ENCODE assay signal across 18 cellular contexts in the genomic region with DNA sequence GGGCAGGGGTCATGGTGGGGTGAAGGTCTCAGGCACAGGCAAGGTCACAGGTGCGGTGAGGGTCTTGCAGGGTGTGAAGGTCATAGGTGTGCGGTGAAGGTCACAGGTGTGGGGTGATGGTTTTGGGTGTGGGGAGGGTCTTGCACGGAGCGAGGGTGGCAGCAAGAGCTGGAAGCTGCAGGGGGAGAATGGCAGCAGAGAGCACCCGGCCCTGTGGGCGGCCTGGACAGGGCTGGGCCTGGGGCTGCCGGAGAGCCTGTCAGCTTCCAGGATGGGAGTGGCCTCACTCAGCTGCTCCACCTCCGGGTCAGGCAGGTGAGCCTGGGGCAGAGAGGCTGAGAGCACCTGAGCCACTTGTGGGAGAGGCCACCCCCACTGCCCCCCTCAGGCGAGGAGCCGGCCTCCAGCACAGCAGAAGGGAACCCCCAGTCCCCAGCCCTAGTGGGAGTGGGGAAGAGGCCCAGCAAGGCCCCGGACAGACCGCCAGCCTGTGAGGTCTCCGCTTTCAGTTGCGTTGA. TPM values are rescaled to one million over a fixed set of nuclear protein-coding genes. Genes with fewer than 3 reads are reported as not detected.
A peak's percentile ranks its signal among the peaks of the same experiment; 100 is the strongest.
DNase-seq lines count a peak whose midpoint lies in the region; TF ChIP-seq lines count a peak whose summit lies in the region.
"Had no signal": no experiment of that assay in that cellular context is flagged by ENCODE, and none has a peak within 500 bp of the region (broad histone marks: within the 10 kb centered on the region; RNA-seq: fewer than 3 reads in every experiment).

No MANE protein-coding gene starts in this region.

- H3K27me3 ChIP-seq in BLaER1 treated with 17β-estradiol and CSF1 and Interleukin-3, amounts not matched to agents 10 nM and 100 nM = no peaks in the 10 kb centered on the region
- H3K27me3 ChIP-seq: brain microvascular endothelial cell, SJCRH30, testis had no signal

- peak overlapping the region in 2 of 11 experiments; percentile 28 to 30; a peak in 1 of 22 replicates for H3K9ac ChIP-seq in BLaER1 treated with 17β-estradiol and CSF1 and Interleukin-3, amounts not matched to agents 10 nM and 100 nM

- H3K27me3 Mint-ChIP-seq in chondrocyte (ENCODE audit: low read depth) (no peaks in the 10 kb centered on the region), mesothelial cell of epicardium (ENCODE audit: low read depth) (no peaks in the 10 kb centered on the region)
- H3K27me3 Mint-ChIP-seq: activated CD4-positive, alpha-beta T cell treated with anti-CD3 and anti-CD28 coated beads, Interleukin-2, amount 10 ng/mL, durations not matched to agents 24 days and 14 days; activated naive CD4-positive, alpha-beta T cell treated with anti-CD3 and anti-CD28 coated beads, Interleukin-2, amount 50 U/mL, for 24 hours had no signal

- H3K4me3 ChIP-seq in BLaER1 treated with 17β-estradiol and CSF1 and Interleukin-3, amounts not matched to agents 10 nM and 100 nM = no peak overlapping the region
- H3K4me3 ChIP-seq: SJCRH30, testis had no signal

- H3K4me1 Mint-ChIP-seq in chondrocyte (ENCODE audit: low read depth) = peaks cover 5% of the 10 kb centered on the region
- peaks cover 13% of the 10 kb centered on the region for H3K4me1 Mint-ChIP-seq in mesothelial cell of epicardium
- H3K4me1 Mint-ChIP-seq: activated naive CD4-positive, alpha-beta T cell treated with anti-CD3 and anti-CD28 coated beads, Interleukin-2, amount 50 U/mL, for 24 hours; neural crest cell had no signal

- H3K9me3 ChIP-seq in BLaER1 treated with 17β-estradiol and CSF1 and Interleukin-3, amounts not matched to agents 10 nM and 100 nM (replicated peaks in 1 of 11) = no peaks in the 10 kb centered on the region
- H3K9me3 ChIP-seq: SJCRH30, testis had no signal

- H3K4me1 ChIP-seq in BLaER1 treated with 17β-estradiol and CSF1 and Interleukin-3, amounts not matched to agents 10 nM and 100 nM = peaks cover 28 to 59% (median 43%) of the 10 kb centered on the region in 10 experiments
- H3K4me1 ChIP-seq: SJCRH30, testis had no signal

- H3K36me3 Mint-ChIP-seq in chondrocyte (ENCODE audit: low read depth) = no peaks in the 10 kb centered on the region
- H3K36me3 Mint-ChIP-seq in mesothelial cell of epicardium = no peaks in the 10 kb centered on the region
- H3K36me3 Mint-ChIP-seq: activated naive CD4-positive, alpha-beta T cell treated with anti-CD3 and anti-CD28 coated beads, Interleukin-2, amount 50 U/mL, for 24 hours had no signal

- H3K36me3 ChIP-seq in BLaER1 treated with 17β-estradiol and CSF1 and Interleukin-3, amounts not matched to agents 10 nM and 100 nM = peaks cover 0 to 9% (median 0%) of the 10 kb centered on the region in 11 experiments; a peak in 3 of 22 replicates
- H3K36me3 ChIP-seq: brain microvascular endothelial cell, SJCRH30 had no signal

- H3K4me3 Mint-ChIP-seq in chondrocyte (ENCODE audit: unreplicated experiment) = no peak overlapping the region
- no peak overlapping the region for H3K4me3 Mint-ChIP-seq in mesothelial cell of epicardium
- H3K4me3 Mint-ChIP-seq: activated CD4-positive, alpha-beta T cell treated with anti-CD3 and anti-CD28 coated beads, Interleukin-2, amount 10 ng/mL, durations not matched to agents 24 days and 14 days; activated naive CD4-positive, alpha-beta T cell treated with anti-CD3 and anti-CD28 coated beads, Interleukin-2, amount 50 U/mL, for 24 hours; neural crest cell had no signal

- H3K4me2 ChIP-seq in BLaER1 treated with 17β-estradiol and CSF1 and Interleukin-3, amounts not matched to agents 10 nM and 100 nM = peak overlapping the region in 10 of 11 experiments; percentile 42 to 72 (median 56); a peak in 14 of 22 replicates

- DNase-seq in DMS79 (lab: John Stamatoyannopoulos, UW) (peak; percentile 57), chondrocyte (ENCODE audit: low spot score) (peak; percentile 80), mesothelial cell of epicardium (ENCODE audit: low spot score in 2 of 2, unreplicated experiment in 2 of 2) (no peak), activated gamma-delta T cell (lab: John Stamatoyannopoulos, UW) (no peak), NCI-H345 treated with DMSO at 0.1 percent for 48 hours (lab: John Stamatoyannopoulos, UW; ENCODE audit: unreplicated experiment) (no peak), SKM-1 treated with dmso at 0.1 percent for 144 hours (lab: John Stamatoyannopoulos, UW; ENCODE audit: unreplicated experiment) (no peak)
- no peak for DNase-seq in activated CD4-positive, alpha-beta T cell treated with anti-CD3 and anti-CD28 coated beads for 1 hour
- DNase-seq: activated CD4-positive, alpha-beta T cell treated with anti-CD3 and anti-CD28 coated beads, Interleukin-2, amount 10 ng/mL, durations not matched to agents 24 days and 14 days; brain microvascular endothelial cell; DND-41; hippocampal formation; IMR-90; NCI-H446; SJCRH30; testis had no signal

- TF ChIP-seq CTCF in chondrocyte (IDR thresholded peaks at IDR 0.05) (no peak), mesothelial cell of epicardium (IDR thresholded peaks at IDR 0.05; ENCODE audit: unreplicated experiment) (no peak)

- H3K27ac Mint-ChIP-seq in chondrocyte (ENCODE audit: unreplicated experiment) (no peak overlapping the region), mesothelial cell of epicardium (peak overlapping the region; percentile 87)
- H3K27ac Mint-ChIP-seq: activated CD4-positive, alpha-beta T cell treated with anti-CD3 and anti-CD28 coated beads, Interleukin-2, amount 10 ng/mL, durations not matched to agents 24 days and 14 days; activated naive CD4-positive, alpha-beta T cell treated with anti-CD3 and anti-CD28 coated beads, Interleukin-2, amount 50 U/mL, for 24 hours had no signal

- H3K27ac ChIP-seq in BLaER1 treated with 17β-estradiol and CSF1 and Interleukin-3, amounts not matched to agents 10 nM and 100 nM = peak overlapping the region in 2 of 11 experiments; percentile 35 to 38; a peak in 3 of 22 replicates
- H3K27ac ChIP-seq: brain microvascular endothelial cell, SJCRH30, testis had no signal

- no peaks in the 10 kb centered on the region for H3K9me3 Mint-ChIP-seq in chondrocyte (ENCODE audit: low read depth)
- H3K9me3 Mint-ChIP-seq in mesothelial cell of epicardium = no peaks in the 10 kb centered on the region
- H3K9me3 Mint-ChIP-seq: activated CD4-positive, alpha-beta T cell treated with anti-CD3 and anti-CD28 coated beads, Interleukin-2, amount 10 ng/mL, durations not matched to agents 24 days and 14 days; activated naive CD4-positive, alpha-beta T cell treated with anti-CD3 and anti-CD28 coated beads, Interleukin-2, amount 50 U/mL, for 24 hours; neural crest cell had no signal

- peaks cover 0 to 60% (median 0%) of the 10 kb centered on the region in 11 experiments; a peak in 6 of 22 replicates for H4K20me1 ChIP-seq in BLaER1 treated with 17β-estradiol and CSF1 and Interleukin-3, amounts not matched to agents 10 nM and 100 nM

RNA-seq across cellular contexts. Expression of a gene that starts 1.5 kb away (rescaled TPM):
- total RNA-seq in chondrocyte = 0.55 to 1.7 TPM (median 0.64 TPM) in 3 replicates
- 2.5 to 3.1 TPM (median 2.6 TPM) in 3 replicates for total RNA-seq in mesothelial cell of epicardium

RNA-seq across cellular contexts. Expression of a gene that starts 42.3 kb away (rescaled TPM):
- total RNA-seq in chondrocyte = 19.0 to 24.2 TPM (median 19.3 TPM) in 3 replicates
- total RNA-seq in mesothelial cell of epicardium = 75.9 to 81.9 TPM (median 78.9 TPM) in 3 replicates

Comparison
In these comparisons a context has a peak if more than half of its experiments do, and no peak if none do; other contexts are left out.
1. DNase-seq: peak in DMS79 (single experiment) and chondrocyte (single experiment); none in mesothelial cell of epicardium (0 of 2), activated gamma-delta T cell (single experiment), activated CD4-positive, alpha-beta T cell treated with anti-CD3 and anti-CD28 coated beads for 1 hour (single experiment), NCI-H345 treated with DMSO at 0.1 percent for 48 hours (single experiment) and SKM-1 treated with dmso at 0.1 percent for 144 hours (single experiment).